Comparison of ENCODE assay signal across 14 cellular contexts in genomic region chr1:10888791-10889627, GRCh38.
DNase-seq lines count a peak whose midpoint lies in the region; ATAC-seq lines count a peak whose summit lies in the region.
"Had no signal": no experiment of that assay in that cellular context is flagged by ENCODE, and none has a peak within 500 bp of the region (broad histone marks: within the 10 kb centered on the region; RNA-seq: fewer than 3 reads in every experiment).

No MANE protein-coding gene starts in this region.

- H3K9me3 ChIP-seq in SJCRH30 (replicated peaks), result no peaks in the 10 kb centered on the region
- H3K9me3 ChIP-seq: MG63 had no signal

- H3K27ac Mint-ChIP-seq in activated naive CD4-positive, alpha-beta T cell treated with anti-CD3 and anti-CD28 coated beads, Interleukin-2, amount 50 U/mL, for 24 hours, result no peak overlapping the region
- H3K27ac Mint-ChIP-seq in stimulated activated naive CD8-positive, alpha-beta T cell treated with anti-CD3 and anti-CD28 coated beads, Interleukin-15, amount 100 ng/mL, for 72 hours, result no peak overlapping the region
- H3K27ac Mint-ChIP-seq: activated naive CD4-positive, alpha-beta T cell treated with anti-CD3 and anti-CD28 coated beads for 36 hours; immature natural killer cell had no signal

- H3K9me3 Mint-ChIP-seq in activated naive CD4-positive, alpha-beta T cell treated with anti-CD3 and anti-CD28 coated beads, Interleukin-2, amount 50 U/mL, for 24 hours, result no peaks in the 10 kb centered on the region
- H3K9me3 Mint-ChIP-seq in stimulated activated naive CD8-positive, alpha-beta T cell treated with anti-CD3 and anti-CD28 coated beads, Interleukin-15, amount 100 ng/mL, for 72 hours, result no peaks in the 10 kb centered on the region
- H3K9me3 Mint-ChIP-seq: activated naive CD4-positive, alpha-beta T cell treated with anti-CD3 and anti-CD28 coated beads for 36 hours; immature natural killer cell had no signal

- H3K27me3 Mint-ChIP-seq in activated naive CD4-positive, alpha-beta T cell treated with anti-CD3 and anti-CD28 coated beads, Interleukin-2, amount 50 U/mL, for 24 hours, result peaks cover 26% of the 10 kb centered on the region
- peaks cover 54% of the 10 kb centered on the region for H3K27me3 Mint-ChIP-seq in stimulated activated naive CD8-positive, alpha-beta T cell treated with anti-CD3 and anti-CD28 coated beads, Interleukin-15, amount 100 ng/mL, for 72 hours

- peaks cover 10% of the 10 kb centered on the region; the same call in 1 of the 2 replicates for H3K27me3 ChIP-seq in SJCRH30
- H3K27me3 ChIP-seq: MG63 had no signal

- no peak overlapping the region; the same call in 1 of the 2 replicates for H3K27ac ChIP-seq in SJCRH30
- H3K27ac ChIP-seq: RWPE1 had no signal

- peaks cover 6% of the 10 kb centered on the region; the same call in 1 of the 2 replicates for H3K4me1 ChIP-seq in SJCRH30

- H3K4me1 Mint-ChIP-seq in activated naive CD4-positive, alpha-beta T cell treated with anti-CD3 and anti-CD28 coated beads, Interleukin-2, amount 50 U/mL, for 24 hours, result peaks cover 11% of the 10 kb centered on the region
- peaks cover 13% of the 10 kb centered on the region for H3K4me1 Mint-ChIP-seq in stimulated activated naive CD8-positive, alpha-beta T cell treated with anti-CD3 and anti-CD28 coated beads, Interleukin-15, amount 100 ng/mL, for 72 hours

- peak; percentile 45 for ATAC-seq in stimulated activated naive CD8-positive, alpha-beta T cell treated with anti-CD3 and anti-CD28 coated beads, Interleukin-15, amount 100 ng/mL, for 72 hours
- ATAC-seq in HG03095 (IDR thresholded peaks at IDR 0.05; ENCODE audit: unreplicated experiment) (no peak), HG03025 (IDR thresholded peaks at IDR 0.05; ENCODE audit: low FRiP score, unreplicated experiment) (no peak)
- ATAC-seq: GM12878 had no signal

- H3K36me3 Mint-ChIP-seq in activated naive CD4-positive, alpha-beta T cell treated with anti-CD3 and anti-CD28 coated beads, Interleukin-2, amount 50 U/mL, for 24 hours, result no peaks in the 10 kb centered on the region
- H3K36me3 Mint-ChIP-seq: immature natural killer cell had no signal

- DNase-seq in activated naive CD4-positive, alpha-beta T cell treated with Interleukin-2 at 50 U/mL for 16 hours, result no peak
- DNase-seq in SJCRH30, result peak; percentile 61 to 62
- DNase-seq in iPS-NIHi11 (ENCODE audit: low spot score), result peak; percentile 75
- DNase-seq in stimulated activated naive CD8-positive, alpha-beta T cell treated with anti-CD3 and anti-CD28 coated beads, Interleukin-15, amount 100 ng/mL, for 72 hours, result no peak
- no peak for DNase-seq in superior temporal gyrus (ENCODE audit: extremely low spot score)
- DNase-seq: activated naive CD4-positive, alpha-beta T cell treated with anti-CD3 and anti-CD28 coated beads for 36 hours; DMS79; immature natural killer cell; MG63 had no signal

- H3K4me3 ChIP-seq in SJCRH30, result peak overlapping the region; percentile 53
- H3K4me3 ChIP-seq: GM12878, MG63 had no signal

- H3K36me3 ChIP-seq in SJCRH30, result no peaks in the 10 kb centered on the region
- H3K36me3 ChIP-seq: MG63 had no signal

- H3K4me3 Mint-ChIP-seq in activated naive CD4-positive, alpha-beta T cell treated with anti-CD3 and anti-CD28 coated beads, Interleukin-2, amount 50 U/mL, for 24 hours, result peak overlapping the region; percentile 45
- peak overlapping the region; percentile 57 to 66 for H3K4me3 Mint-ChIP-seq in stimulated activated naive CD8-positive, alpha-beta T cell treated with anti-CD3 and anti-CD28 coated beads, Interleukin-15, amount 100 ng/mL, for 72 hours
- H3K4me3 Mint-ChIP-seq: activated naive CD4-positive, alpha-beta T cell treated with anti-CD3 and anti-CD28 coated beads for 36 hours had no signal

Comparison
In these comparisons a context has a peak if more than half of its experiments do, and no peak if none do; other contexts are left out.
1. DNase-seq: peak in SJCRH30 (2 of 2) and iPS-NIHi11 (single experiment); none in activated naive CD4-positive, alpha-beta T cell treated with Interleukin-2 at 50 U/mL for 16 hours (single experiment), stimulated activated naive CD8-positive, alpha-beta T cell treated with anti-CD3 and anti-CD28 coated beads, Interleukin-15, amount 100 ng/mL, for 72 hours (0 of 2) and superior temporal gyrus (single experiment).